Comparison of ENCODE assay signal across 7 cellular contexts in the genomic region with DNA sequence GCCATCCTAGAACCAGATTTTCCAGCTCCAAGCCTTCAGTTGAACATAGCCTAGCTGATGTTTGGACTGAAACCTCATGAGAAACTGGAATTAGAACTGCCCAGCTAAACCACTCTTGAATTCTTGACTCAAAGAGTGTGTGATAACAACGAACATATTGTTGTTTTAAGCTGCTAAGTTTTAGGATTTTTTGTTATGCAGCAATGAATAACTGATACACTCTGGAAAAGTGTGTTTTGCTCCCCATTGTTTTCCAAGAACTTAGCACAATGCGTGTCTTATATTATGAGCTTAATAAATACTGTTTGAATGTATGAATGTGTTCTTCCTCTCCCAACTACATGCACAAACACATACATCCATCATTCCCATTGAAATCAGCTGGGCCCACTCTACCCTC.
"Had no signal": no experiment of that assay in that cellular context is flagged by ENCODE, and none has a peak within 500 bp of the region (broad histone marks: within the 10 kb centered on the region; RNA-seq: fewer than 3 reads in every experiment).

No MANE protein-coding gene starts in this region.

- ATAC-seq: HepG2 had no signal

- H3K27ac ChIP-seq: HL-60, KMS-11 had no signal

- FAIRE-seq: HepG2, HTR-8/SVneo had no signal

- H3K4me2 ChIP-seq: KMS-11 had no signal

- DNase-seq: IMR-90, KBM-7, KG1 had no signal

- H3K9ac ChIP-seq: KMS-11 had no signal
